ENCODE assay signal across 8 cellular contexts in the genomic region with DNA sequence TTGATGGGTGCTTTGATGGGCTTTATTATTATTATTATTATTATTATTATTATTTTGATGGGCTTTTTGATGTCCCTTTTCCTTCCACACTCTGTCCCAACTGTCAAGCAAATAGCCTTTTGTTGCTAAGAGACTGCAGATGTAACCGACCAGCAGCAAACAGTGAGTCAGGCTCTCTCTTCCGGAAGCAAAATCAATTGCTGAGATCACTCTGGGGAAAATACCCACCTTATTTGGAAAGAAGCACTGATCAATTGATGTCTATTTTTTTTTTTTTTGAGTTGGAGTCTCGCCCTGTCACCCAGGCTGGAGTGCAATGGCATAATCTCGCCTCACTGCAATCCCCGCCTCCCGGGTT. TPM values are rescaled to one million over a fixed set of nuclear protein-coding genes. Genes with fewer than 3 reads are reported as not detected.
A peak's percentile ranks its signal among the peaks of the same experiment; 100 is the strongest.
DNase-seq lines count a peak whose midpoint lies in the region; ATAC-seq and TF ChIP-seq lines count a peak whose summit lies in the region.

No MANE protein-coding gene starts in this region.

- peak overlapping the region; percentile 77 to 98 (median 96) for H3K27ac Mint-ChIP-seq in CD4-positive, CD25-positive, alpha-beta regulatory T cell
- peak overlapping the region; percentile 93 for H3K27ac Mint-ChIP-seq in activated T-helper 2 cell treated with anti-CD3 and anti-CD28 coated beads, Interferon-gamma antibody, Interleukin-2, Interleukin-4, amounts not matched to agents 10 μg/mL and 5 μg/mL and 100 μg/mL, durations not matched to agents 14 hours and 24 hours and 36 hours
- H3K27ac Mint-ChIP-seq in glutamatergic neuron (ENCODE audit: unreplicated experiment), result peak overlapping the region; percentile 95

- no peaks in the 10 kb centered on the region for H3K36me3 Mint-ChIP-seq in CD4-positive, CD25-positive, alpha-beta regulatory T cell
- H3K36me3 Mint-ChIP-seq in activated T-helper 2 cell treated with anti-CD3 and anti-CD28 coated beads, Interferon-gamma antibody, Interleukin-2, Interleukin-4, amounts not matched to agents 10 μg/mL and 5 μg/mL and 100 μg/mL, durations not matched to agents 14 hours and 24 hours and 36 hours (ENCODE audit: low read depth), result peaks cover 64% of the 10 kb centered on the region
- H3K36me3 Mint-ChIP-seq in glutamatergic neuron (ENCODE audit: unreplicated experiment), result no peaks in the 10 kb centered on the region

- peaks cover 62% of the 10 kb centered on the region for H3K4me1 ChIP-seq in CD4-positive, CD25-positive, alpha-beta regulatory T cell (ENCODE audit: control insufficient read depth, insufficient read depth, low read length, poor library complexity, severe bottlenecking)
- H3K4me1 ChIP-seq in skeletal muscle tissue (ENCODE audit: control insufficient read depth in 3 of 3, insufficient read depth in 3 of 3, low read length in 3 of 3), result peaks cover 13 to 32% (median 24%) of the 10 kb centered on the region in 3 donors

- H3K9ac ChIP-seq in skeletal muscle tissue (ENCODE audit: low read depth in 1 of 3, low read length in 3 of 3), result no peak overlapping the region

- peak; percentile 4 to 9 for ATAC-seq in CD4-positive, CD25-positive, alpha-beta regulatory T cell (ENCODE audit: low read depth in 2 of 2)
- ATAC-seq in omental fat pad (ENCODE audit: low FRiP score) (no peak), HG02798 (IDR thresholded peaks at IDR 0.05; ENCODE audit: poor library complexity, unreplicated experiment) (no peak)

- intact Hi-C loops in activated T-helper 2 cell treated with anti-CD3 and anti-CD28 coated beads, Interferon-gamma antibody, Interleukin-2, Interleukin-4, amounts not matched to agents 10 μg/mL and 5 μg/mL and 100 μg/mL, durations not matched to agents 14 hours and 24 hours and 36 hours (cut with micrococcal nuclease), result loop anchor here (5.0 kb wide), 1 partner anchor 1630 kb away; the partner anchor contains the start of gene TNPO2

- peak; percentile 64 to 81 (median 74) for DNase-seq in CD4-positive, CD25-positive, alpha-beta regulatory T cell
- DNase-seq in LHCN-M2 (ENCODE audit: low read depth) (peak; percentile 66), glutamatergic neuron (no peak), omental fat pad (ENCODE audit: low spot score) (no peak), A172 (ENCODE audit: low spot score) (no peak)
- peak; percentile 46 for DNase-seq in activated T-helper 2 cell treated with anti-CD3 and anti-CD28 coated beads, Interferon-gamma antibody, Interleukin-2, Interleukin-4, amounts not matched to agents 10 μg/mL and 5 μg/mL and 100 μg/mL, durations not matched to agents 14 hours and 24 hours and 36 hours (ENCODE audit: low spot score)

- no peaks in the 10 kb centered on the region for H3K36me3 ChIP-seq in CD4-positive, CD25-positive, alpha-beta regulatory T cell (ENCODE audit: control insufficient read depth, insufficient read depth, low read length)
- H3K36me3 ChIP-seq in skeletal muscle tissue (ENCODE audit: control insufficient read depth in 3 of 3, insufficient read depth in 3 of 3, low read length in 3 of 3), result no peaks in the 10 kb centered on the region

- H3K27me3 Mint-ChIP-seq in CD4-positive, CD25-positive, alpha-beta regulatory T cell, result peaks cover 6% of the 10 kb centered on the region
- H3K27me3 Mint-ChIP-seq in activated T-helper 2 cell treated with anti-CD3 and anti-CD28 coated beads, Interferon-gamma antibody, Interleukin-2, Interleukin-4, amounts not matched to agents 10 μg/mL and 5 μg/mL and 100 μg/mL, durations not matched to agents 14 hours and 24 hours and 36 hours (ENCODE audit: low read depth), result no peaks in the 10 kb centered on the region
- H3K27me3 Mint-ChIP-seq in glutamatergic neuron (ENCODE audit: unreplicated experiment), result peaks cover 8% of the 10 kb centered on the region

- H3K9me3 ChIP-seq in CD4-positive, CD25-positive, alpha-beta regulatory T cell (ENCODE audit: control insufficient read depth in 2 of 2, low read length in 2 of 2), result no peaks in the 10 kb centered on the region
- H3K9me3 ChIP-seq in skeletal muscle tissue (ENCODE audit: control insufficient read depth in 3 of 3, low read length in 3 of 3), result no peaks in the 10 kb centered on the region

- H3K27me3 ChIP-seq in CD4-positive, CD25-positive, alpha-beta regulatory T cell (ENCODE audit: control insufficient read depth, insufficient read depth, low read length), result no peaks in the 10 kb centered on the region
- H3K27me3 ChIP-seq in skeletal muscle tissue (ENCODE audit: control insufficient read depth in 3 of 3, insufficient read depth in 3 of 3, low read length in 3 of 3), result peaks cover 7 to 25% (median 24%) of the 10 kb centered on the region in 3 donors

- peak overlapping the region; percentile 59 to 96 (median 84) for H3K4me3 Mint-ChIP-seq in CD4-positive, CD25-positive, alpha-beta regulatory T cell
- H3K4me3 Mint-ChIP-seq in activated T-helper 2 cell treated with anti-CD3 and anti-CD28 coated beads, Interferon-gamma antibody, Interleukin-2, Interleukin-4, amounts not matched to agents 10 μg/mL and 5 μg/mL and 100 μg/mL, durations not matched to agents 14 hours and 24 hours and 36 hours (ENCODE audit: low read depth), result peak overlapping the region; percentile 97
- H3K4me3 Mint-ChIP-seq in glutamatergic neuron (ENCODE audit: unreplicated experiment), result peak overlapping the region; percentile 95

- H3K9me3 Mint-ChIP-seq in CD4-positive, CD25-positive, alpha-beta regulatory T cell, result peaks cover 0 to 4% (median 2%) of the 10 kb centered on the region in 7 donors
- peaks cover 4% of the 10 kb centered on the region for H3K9me3 Mint-ChIP-seq in activated T-helper 2 cell treated with anti-CD3 and anti-CD28 coated beads, Interferon-gamma antibody, Interleukin-2, Interleukin-4, amounts not matched to agents 10 μg/mL and 5 μg/mL and 100 μg/mL, durations not matched to agents 14 hours and 24 hours and 36 hours
- peaks cover 9% of the 10 kb centered on the region for H3K9me3 Mint-ChIP-seq in glutamatergic neuron (ENCODE audit: unreplicated experiment)

- H3K4me1 Mint-ChIP-seq in CD4-positive, CD25-positive, alpha-beta regulatory T cell, result peaks cover 22 to 72% (median 45%) of the 10 kb centered on the region in 4 donors
- peaks cover 50% of the 10 kb centered on the region for H3K4me1 Mint-ChIP-seq in activated T-helper 2 cell treated with anti-CD3 and anti-CD28 coated beads, Interferon-gamma antibody, Interleukin-2, Interleukin-4, amounts not matched to agents 10 μg/mL and 5 μg/mL and 100 μg/mL, durations not matched to agents 14 hours and 24 hours and 36 hours (ENCODE audit: low read depth)
- peaks cover 19% of the 10 kb centered on the region for H3K4me1 Mint-ChIP-seq in glutamatergic neuron (ENCODE audit: low read depth, unreplicated experiment)

- no peak for TF ChIP-seq CTCF in glutamatergic neuron (IDR thresholded peaks at IDR 0.05; ENCODE audit: partially characterized antibody, unreplicated experiment)
- no peak for TF ChIP-seq CTCF in omental fat pad (IDR thresholded peaks at IDR 0.05)

- H3K27ac ChIP-seq in CD4-positive, CD25-positive, alpha-beta regulatory T cell (ENCODE audit: insufficient read depth, low read length, poor library complexity, severe bottlenecking), result peak overlapping the region; percentile 99
- peak overlapping the region; percentile 96 for H3K27ac ChIP-seq in skeletal muscle tissue (ENCODE audit: low read depth, low read length)

- peak overlapping the region; percentile 92 for H3K4me3 ChIP-seq in CD4-positive, CD25-positive, alpha-beta regulatory T cell (ENCODE audit: low read depth, low read length)
- H3K4me3 ChIP-seq in skeletal muscle tissue (ENCODE audit: low read length in 3 of 3), result peak overlapping the region in 1 of 3 donors; percentile 24

RNA-seq across cellular contexts. Expression of gene LDLR, which starts 2.9 kb away (rescaled TPM):
- total RNA-seq in CD4-positive, CD25-positive, alpha-beta regulatory T cell, result 108 TPM
- polyA plus RNA-seq in CD4-positive, CD25-positive, alpha-beta regulatory T cell, result 10 to 100 TPM in 2 of 4 donors, 1 to 10 TPM in 2; 5.1 to 12.7 (median 10.2) TPM
- total RNA-seq in LHCN-M2 (2014; rRNA removed) (48.3 and 64.4 TPM in 2 replicates), glutamatergic neuron (ENCODE audit: unreplicated experiment) (147 TPM), skeletal muscle tissue (45.9 TPM), omental fat pad (100 to 1,000 TPM in 2 of 4 donors, 10 to 100 TPM in 2; 21.2 to 397 (median 114) TPM)
- polyA plus RNA-seq in LHCN-M2 (2012), result 32.2 TPM
- total RNA-seq in activated T-helper 2 cell treated with anti-CD3 and anti-CD28 coated beads, Interferon-gamma antibody, Interleukin-2, Interleukin-4, amounts not matched to agents 10 μg/mL and 5 μg/mL and 100 μg/mL, durations not matched to agents 14 hours and 24 hours and 36 hours, result 138 and 140 TPM in 2 replicates
- 118 and 151 TPM in 2 replicates for total RNA-seq in A172 (2014; rRNA removed; shearing (Covaris generic))

Comparison
In these comparisons a context has a peak if more than half of its experiments do, and no peak if none do; other contexts are left out.
1. ATAC-seq: peak in CD4-positive, CD25-positive, alpha-beta regulatory T cell (2 of 2); none in omental fat pad (single experiment) and HG02798 (single experiment).
2. DNase-seq: peak in CD4-positive, CD25-positive, alpha-beta regulatory T cell (3 of 3), LHCN-M2 (single experiment) and activated T-helper 2 cell treated with anti-CD3 and anti-CD28 coated beads, Interferon-gamma antibody, Interleukin-2, Interleukin-4, amounts not matched to agents 10 μg/mL and 5 μg/mL and 100 μg/mL, durations not matched to agents 14 hours and 24 hours and 36 hours (single experiment); none in glutamatergic neuron (single experiment), omental fat pad (single experiment) and A172 (single experiment).
3. Peak in every context shown above with its lines, with median percentiles within 50 percentile points of each other: H3K27ac Mint-ChIP-seq and H3K4me3 Mint-ChIP-seq.